Comparison of ENCODE assay signal across 1 cellular context in the genomic region with DNA sequence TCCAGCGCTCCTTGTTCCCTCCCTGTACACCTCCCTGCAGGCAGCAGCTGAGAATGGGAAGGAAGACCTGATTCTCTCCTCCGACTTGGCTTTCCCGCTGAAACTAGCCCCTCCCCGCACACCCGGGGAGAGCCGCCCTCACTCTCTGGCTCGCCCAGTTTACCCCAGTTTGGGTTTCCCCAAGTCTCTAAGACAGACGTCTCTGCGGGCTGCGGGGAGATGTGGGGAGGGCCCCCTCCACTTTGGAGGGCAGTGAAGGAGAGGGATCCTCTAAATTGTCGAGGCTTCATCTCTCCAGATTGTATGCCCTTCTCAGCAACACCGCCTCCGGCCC.
TF ChIP-seq lines count a peak whose summit lies in the region.

No MANE protein-coding gene starts in this region.

TF ChIP-seq in GM23338, 12 proteins besides CTCF, POLR2A, EP300 and RAD21 (continued from another document):
- TF ChIP-seq, protein P1, sequence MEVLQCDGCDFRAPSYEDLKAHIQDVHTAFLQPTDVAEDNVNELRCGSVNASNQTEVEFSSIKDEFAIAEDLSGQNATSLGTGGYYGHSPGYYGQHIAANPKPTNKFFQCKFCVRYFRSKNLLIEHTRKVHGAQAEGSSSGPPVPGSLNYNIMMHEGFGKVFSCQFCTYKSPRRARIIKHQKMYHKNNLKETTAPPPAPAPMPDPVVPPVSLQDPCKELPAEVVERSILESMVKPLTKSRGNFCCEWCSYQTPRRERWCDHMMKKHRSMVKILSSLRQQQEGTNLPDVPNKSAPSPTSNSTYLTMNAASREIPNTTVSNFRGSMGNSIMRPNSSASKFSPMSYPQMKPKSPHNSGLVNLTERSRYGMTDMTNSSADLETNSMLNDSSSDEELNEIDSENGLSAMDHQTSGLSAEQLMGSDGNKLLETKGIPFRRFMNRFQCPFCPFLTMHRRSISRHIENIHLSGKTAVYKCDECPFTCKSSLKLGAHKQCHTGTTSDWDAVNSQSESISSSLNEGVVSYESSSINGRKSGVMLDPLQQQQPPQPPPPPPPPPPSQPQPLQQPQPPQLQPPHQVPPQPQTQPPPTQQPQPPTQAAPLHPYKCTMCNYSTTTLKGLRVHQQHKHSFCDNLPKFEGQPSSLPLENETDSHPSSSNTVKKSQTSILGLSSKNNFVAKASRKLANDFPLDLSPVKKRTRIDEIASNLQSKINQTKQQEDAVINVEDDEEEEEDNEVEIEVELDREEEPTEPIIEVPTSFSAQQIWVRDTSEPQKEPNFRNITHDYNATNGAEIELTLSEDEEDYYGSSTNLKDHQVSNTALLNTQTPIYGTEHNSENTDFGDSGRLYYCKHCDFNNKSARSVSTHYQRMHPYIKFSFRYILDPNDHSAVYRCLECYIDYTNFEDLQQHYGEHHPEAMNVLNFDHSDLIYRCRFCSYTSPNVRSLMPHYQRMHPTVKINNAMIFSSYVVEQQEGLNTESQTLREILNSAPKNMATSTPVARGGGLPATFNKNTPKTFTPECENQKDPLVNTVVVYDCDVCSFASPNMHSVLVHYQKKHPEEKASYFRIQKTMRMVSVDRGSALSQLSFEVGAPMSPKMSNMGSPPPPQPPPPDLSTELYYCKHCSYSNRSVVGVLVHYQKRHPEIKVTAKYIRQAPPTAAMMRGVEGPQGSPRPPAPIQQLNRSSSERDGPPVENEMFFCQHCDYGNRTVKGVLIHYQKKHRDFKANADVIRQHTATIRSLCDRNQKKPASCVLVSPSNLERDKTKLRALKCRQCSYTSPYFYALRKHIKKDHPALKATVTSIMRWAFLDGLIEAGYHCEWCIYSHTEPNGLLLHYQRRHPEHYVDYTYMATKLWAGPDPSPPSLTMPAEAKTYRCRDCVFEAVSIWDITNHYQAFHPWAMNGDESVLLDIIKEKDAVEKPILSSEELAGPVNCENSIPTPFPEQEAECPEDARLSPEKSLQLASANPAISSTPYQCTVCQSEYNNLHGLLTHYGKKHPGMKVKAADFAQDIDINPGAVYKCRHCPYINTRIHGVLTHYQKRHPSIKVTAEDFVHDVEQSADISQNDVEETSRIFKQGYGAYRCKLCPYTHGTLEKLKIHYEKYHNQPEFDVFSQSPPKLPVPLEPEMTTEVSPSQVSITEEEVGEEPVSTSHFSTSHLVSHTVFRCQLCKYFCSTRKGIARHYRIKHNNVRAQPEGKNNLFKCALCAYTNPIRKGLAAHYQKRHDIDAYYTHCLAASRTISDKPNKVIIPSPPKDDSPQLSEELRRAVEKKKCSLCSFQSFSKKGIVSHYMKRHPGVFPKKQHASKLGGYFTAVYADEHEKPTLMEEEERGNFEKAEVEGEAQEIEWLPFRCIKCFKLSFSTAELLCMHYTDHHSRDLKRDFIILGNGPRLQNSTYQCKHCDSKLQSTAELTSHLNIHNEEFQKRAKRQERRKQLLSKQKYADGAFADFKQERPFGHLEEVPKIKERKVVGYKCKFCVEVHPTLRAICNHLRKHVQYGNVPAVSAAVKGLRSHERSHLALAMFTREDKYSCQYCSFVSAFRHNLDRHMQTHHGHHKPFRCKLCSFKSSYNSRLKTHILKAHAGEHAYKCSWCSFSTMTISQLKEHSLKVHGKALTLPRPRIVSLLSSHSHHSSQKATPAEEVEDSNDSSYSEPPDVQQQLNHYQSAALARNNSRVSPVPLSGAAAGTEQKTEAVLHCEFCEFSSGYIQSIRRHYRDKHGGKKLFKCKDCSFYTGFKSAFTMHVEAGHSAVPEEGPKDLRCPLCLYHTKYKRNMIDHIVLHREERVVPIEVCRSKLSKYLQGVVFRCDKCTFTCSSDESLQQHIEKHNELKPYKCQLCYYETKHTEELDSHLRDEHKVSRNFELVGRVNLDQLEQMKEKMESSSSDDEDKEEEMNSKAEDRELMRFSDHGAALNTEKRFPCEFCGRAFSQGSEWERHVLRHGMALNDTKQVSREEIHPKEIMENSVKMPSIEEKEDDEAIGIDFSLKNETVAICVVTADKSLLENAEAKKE (CRISPR knock-in tag; IDR thresholded peaks at IDR 0.05) = no peak
- TF ChIP-seq, protein P2, sequence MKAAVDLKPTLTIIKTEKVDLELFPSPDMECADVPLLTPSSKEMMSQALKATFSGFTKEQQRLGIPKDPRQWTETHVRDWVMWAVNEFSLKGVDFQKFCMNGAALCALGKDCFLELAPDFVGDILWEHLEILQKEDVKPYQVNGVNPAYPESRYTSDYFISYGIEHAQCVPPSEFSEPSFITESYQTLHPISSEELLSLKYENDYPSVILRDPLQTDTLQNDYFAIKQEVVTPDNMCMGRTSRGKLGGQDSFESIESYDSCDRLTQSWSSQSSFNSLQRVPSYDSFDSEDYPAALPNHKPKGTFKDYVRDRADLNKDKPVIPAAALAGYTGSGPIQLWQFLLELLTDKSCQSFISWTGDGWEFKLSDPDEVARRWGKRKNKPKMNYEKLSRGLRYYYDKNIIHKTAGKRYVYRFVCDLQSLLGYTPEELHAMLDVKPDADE (IDR thresholded peaks at IDR 0.05) = no peak
- no peak for TF ChIP-seq REST (IDR thresholded peaks at IDR 0.05; ENCODE audit: unreplicated experiment)
- no peak for TF ChIP-seq ZNF114 (CRISPR knock-in tag; IDR thresholded peaks at IDR 0.05)
- TF ChIP-seq EZH2phosphoT487 (IDR thresholded peaks at IDR 0.05; ENCODE audit: unreplicated experiment) = no peak
- TF ChIP-seq CREB1 (CRISPR knock-in tag; IDR thresholded peaks at IDR 0.05; ENCODE audit: low read depth) = no peak
TF ChIP-seq in GM23338: peak in this region for 0.
